In genomic region chr4:68498413-68499007, GRCh38 we compare ENCODE assay signal across 8 cellular contexts. TPM values are rescaled to one million over a fixed set of nuclear protein-coding genes. Genes with fewer than 3 reads are reported as not detected.
DNase-seq lines count a peak whose midpoint lies in the region; ATAC-seq and TF ChIP-seq lines count a peak whose summit lies in the region.
"Had no signal": no experiment of that assay in that cellular context is flagged by ENCODE, and none has a peak within 500 bp of the region (broad histone marks: within the 10 kb centered on the region; RNA-seq: fewer than 3 reads in every experiment).

No MANE protein-coding gene starts in this region.

- ATAC-seq in GM21619 (IDR thresholded peaks at IDR 0.05; ENCODE audit: unreplicated experiment), result peak; percentile 94

- no peaks in the 10 kb centered on the region for H3K36me3 Mint-ChIP-seq in activated naive CD4-positive, alpha-beta T cell treated with anti-CD3 and anti-CD28 coated beads, Interleukin-2, amount 10 ng/mL, durations not matched to agents 7 days and 5 days
- H3K36me3 Mint-ChIP-seq in glutamatergic neuron (ENCODE audit: unreplicated experiment), result no peaks in the 10 kb centered on the region

- no peaks in the 10 kb centered on the region for H3K36me3 ChIP-seq in GM06990 (ENCODE audit: control insufficient read depth, insufficient read depth, low read length)

- no peaks in the 10 kb centered on the region for H3K9me3 Mint-ChIP-seq in activated naive CD4-positive, alpha-beta T cell treated with anti-CD3 and anti-CD28 coated beads, Interleukin-2, amount 10 ng/mL, durations not matched to agents 7 days and 5 days
- no peaks in the 10 kb centered on the region for H3K9me3 Mint-ChIP-seq in glutamatergic neuron (ENCODE audit: unreplicated experiment)

- CTCF ChIA-PET in activated naive CD4-positive, alpha-beta T cell treated with anti-CD3 and anti-CD28 coated beads, Interleukin-2, amount 10 ng/mL, durations not matched to agents 7 days and 5 days (lab: Charles Lee), result interaction anchor here (1.2 to 1.8 kb wide), 3 partner anchors 9 to 672 kb away, joined by 3 to 7 read pairs (median 3); no protein-coding TSS in a partner anchor

- no peaks in the 10 kb centered on the region for H3K27me3 ChIP-seq in GM06990 (replicated peaks; ENCODE audit: control insufficient read depth, insufficient read depth, low read length)

- no peak overlapping the region for H3K27ac Mint-ChIP-seq in activated naive CD4-positive, alpha-beta T cell treated with anti-CD3 and anti-CD28 coated beads, Interleukin-2, amount 10 ng/mL, durations not matched to agents 7 days and 5 days
- H3K27ac Mint-ChIP-seq in glutamatergic neuron (ENCODE audit: unreplicated experiment), result no peak overlapping the region

- H3K4me3 ChIP-seq in GM06990 (replicated peaks; ENCODE audit: low read depth, low read length), result no peak overlapping the region
- no peak overlapping the region for H3K4me3 ChIP-seq in retinal pigment epithelial cell (ENCODE audit: low read length)
- H3K4me3 ChIP-seq: skin epidermis had no signal

- DNase-seq in GM06990 (ENCODE audit: extremely low read depth, insufficient read length) (no peak), HuH-7 (ENCODE audit: low spot score) (peak; percentile 31), SHP77 (lab: John Stamatoyannopoulos, UW) (peak; percentile 37 to 44), glutamatergic neuron (peak; percentile 54), retinal pigment epithelial cell (ENCODE audit: low read depth) (peak; percentile 30)
- DNase-seq in activated naive CD4-positive, alpha-beta T cell treated with anti-CD3 and anti-CD28 coated beads, Interleukin-2, amount 10 ng/mL, durations not matched to agents 7 days and 5 days, result peak; percentile 73

- peaks cover 8% of the 10 kb centered on the region for H3K4me1 Mint-ChIP-seq in activated naive CD4-positive, alpha-beta T cell treated with anti-CD3 and anti-CD28 coated beads, Interleukin-2, amount 10 ng/mL, durations not matched to agents 7 days and 5 days
- no peaks in the 10 kb centered on the region for H3K4me1 Mint-ChIP-seq in glutamatergic neuron (ENCODE audit: low read depth, unreplicated experiment)

- no peak overlapping the region for H3K4me3 Mint-ChIP-seq in activated naive CD4-positive, alpha-beta T cell treated with anti-CD3 and anti-CD28 coated beads, Interleukin-2, amount 10 ng/mL, durations not matched to agents 7 days and 5 days
- no peak overlapping the region for H3K4me3 Mint-ChIP-seq in glutamatergic neuron (ENCODE audit: unreplicated experiment)

- TF ChIP-seq CTCF in GM06990 (IDR thresholded peaks at IDR 0.05; ENCODE audit: insufficient read depth, low read length, poor library complexity, severe bottlenecking), result peak; percentile 85
- peak; percentile 78 for TF ChIP-seq CTCF in glutamatergic neuron (IDR thresholded peaks at IDR 0.05; ENCODE audit: partially characterized antibody, unreplicated experiment)
- peak; percentile 89 for TF ChIP-seq CTCF in retinal pigment epithelial cell (conservative IDR thresholded peaks at IDR 0.05; ENCODE audit: low read depth, low read length)

- no peaks in the 10 kb centered on the region for H3K27me3 Mint-ChIP-seq in activated naive CD4-positive, alpha-beta T cell treated with anti-CD3 and anti-CD28 coated beads, Interleukin-2, amount 10 ng/mL, durations not matched to agents 7 days and 5 days
- no peaks in the 10 kb centered on the region for H3K27me3 Mint-ChIP-seq in glutamatergic neuron (ENCODE audit: unreplicated experiment)

RNA-seq across cellular contexts. Expression of gene TMPRSS11E, which starts 51.2 kb away (rescaled TPM):
- total RNA-seq in glutamatergic neuron (ENCODE audit: unreplicated experiment), result not detected
